Comparison of ENCODE assay signal across 8 cellular contexts in genomic region chr1:183470147-183470960, GRCh38. TPM values are rescaled to one million over a fixed set of nuclear protein-coding genes. Genes with fewer than 3 reads are reported as not detected.
DNase-seq lines count a peak whose midpoint lies in the region; ATAC-seq and TF ChIP-seq lines count a peak whose summit lies in the region.

No MANE protein-coding gene starts in this region.

- H3K4me3 ChIP-seq in BE2C (ENCODE audit: low read depth, low read length): peak overlapping the region; percentile 75
- H3K4me3 ChIP-seq in HL-60 (replicated peaks; ENCODE audit: insufficient read depth, low read length): peak overlapping the region; percentile 93

- H3K9me3 ChIP-seq in BE2C: no peaks in the 10 kb centered on the region

- peak overlapping the region; percentile 100 for H3K27ac Mint-ChIP-seq in activated CD8-positive, alpha-beta T cell treated with anti-CD3 and anti-CD28 coated beads for 36 hours

- CTCF ChIA-PET in activated CD8-positive, alpha-beta T cell treated with anti-CD3 and anti-CD28 coated beads for 36 hours (lab: Charles Lee): interaction anchor here (1.4 kb wide), 1 partner anchor 152 kb away, joined by 4 read pairs; no protein-coding TSS in a partner anchor

- no peaks in the 10 kb centered on the region for H3K9me3 Mint-ChIP-seq in activated CD8-positive, alpha-beta T cell treated with anti-CD3 and anti-CD28 coated beads for 36 hours

- H3K4me3 Mint-ChIP-seq in activated CD8-positive, alpha-beta T cell treated with anti-CD3 and anti-CD28 coated beads for 36 hours: peak overlapping the region; percentile 86

- H3K27me3 ChIP-seq in BE2C (no peaks in the 10 kb centered on the region), HL-60 (ENCODE audit: insufficient read depth, poor library complexity, severe bottlenecking) (no peaks in the 10 kb centered on the region)

- H3K36me3 Mint-ChIP-seq in activated CD8-positive, alpha-beta T cell treated with anti-CD3 and anti-CD28 coated beads for 36 hours (ENCODE audit: low read depth): peaks cover 12% of the 10 kb centered on the region

- peak; percentile 64 for TF ChIP-seq CTCF in BE2C (IDR thresholded peaks at IDR 0.05; ENCODE audit: low read depth, low read length)
- no peak for TF ChIP-seq CTCF in HL-60 (IDR thresholded peaks at IDR 0.05; ENCODE audit: insufficient read depth, low read length)
- peak; percentile 29 for TF ChIP-seq CTCF in activated CD8-positive, alpha-beta T cell treated with anti-CD3 and anti-CD28 coated beads for 36 hours (IDR thresholded peaks at IDR 0.05)

- ATAC-seq in GM19372 (IDR thresholded peaks at IDR 0.05; ENCODE audit: low read depth, unreplicated experiment): peak; percentile 30
- peak; percentile 53 for ATAC-seq in activated CD8-positive, alpha-beta T cell treated with anti-CD3 and anti-CD28 coated beads for 36 hours

- H3K4me1 ChIP-seq in BE2C: no peaks in the 10 kb centered on the region

- peaks cover 3% of the 10 kb centered on the region; the same call in 1 of the 2 replicates for H3K36me3 ChIP-seq in BE2C

- POLR2A ChIA-PET in activated CD8-positive, alpha-beta T cell treated with anti-CD3 and anti-CD28 coated beads for 36 hours (lab: Charles Lee): interaction anchor here (0.8 to 1.1 kb wide), 5 partner anchors 25 to 165 kb away, joined by 3 to 9 read pairs (median 3); partner anchors contain the start of genes ARPC5 and NCF2

- H3K27me3 Mint-ChIP-seq in activated CD8-positive, alpha-beta T cell treated with anti-CD3 and anti-CD28 coated beads for 36 hours: peaks cover 3% of the 10 kb centered on the region

- H3K4me1 Mint-ChIP-seq in activated CD8-positive, alpha-beta T cell treated with anti-CD3 and anti-CD28 coated beads for 36 hours (ENCODE audit: low read depth): peaks cover 25% of the 10 kb centered on the region

- H3K27ac ChIP-seq in HL-60 (replicated peaks): peak overlapping the region; percentile 100

- DNase-seq in BE2C: peak; percentile 93
- DNase-seq in HL-60 (ENCODE audit: low read depth in 1 of 2, low spot score in 1 of 2): peak; percentile 74 to 92
- DNase-seq in NCI-H82 treated with DMSO at 0.1 percent for 48 hours (lab: John Stamatoyannopoulos, UW; ENCODE audit: unreplicated experiment): peak; percentile 80
- peak; percentile 97 for DNase-seq in activated CD8-positive, alpha-beta T cell treated with anti-CD3 and anti-CD28 coated beads for 36 hours
- peak; percentile 77 for DNase-seq in ecto neural progenitor cell (ENCODE audit: low spot score)
- DNase-seq in lung microvascular endothelial cell (ENCODE audit: low read depth in 2 of 2): peak; percentile 82 to 90
- DNase-seq in stimulated activated CD4-positive, alpha-beta T cell treated with anti-CD3 and anti-CD28 coated beads, TNF-alpha, amount 100 ng/mL, for 48 hours (ENCODE audit: low read depth in 3 of 3): peak; percentile 77 to 92 (median 82)

- intact Hi-C loops in activated CD8-positive, alpha-beta T cell treated with anti-CD3 and anti-CD28 coated beads for 36 hours (cut with micrococcal nuclease): loop anchor here (5.0 to 10.0 kb wide), 2 partner anchors 74 to 162 kb away; no protein-coding TSS in a partner anchor

RNA-seq across cellular contexts. Expression of gene SMG7, which starts 1.9 kb away (rescaled TPM):
- polyA plus RNA-seq in BE2C (2012; ENCODE audit: insufficient read depth, insufficient read length, low read depth): 46.9 TPM
- 10 to 100 TPM; 59.2 to 59.5 TPM for total RNA-seq in activated CD8-positive, alpha-beta T cell treated with anti-CD3 and anti-CD28 coated beads for 36 hours
- 10.5 and 12.2 TPM in 2 replicates for total RNA-seq in lung microvascular endothelial cell

RNA-seq across cellular contexts. Expression of gene NMNAT2, which starts 52.2 kb away (rescaled TPM):
- polyA plus RNA-seq in BE2C (2012; ENCODE audit: insufficient read depth, insufficient read length, low read depth): 42.4 TPM
- total RNA-seq in activated CD8-positive, alpha-beta T cell treated with anti-CD3 and anti-CD28 coated beads for 36 hours: not detected
- 0.20 and 0.22 TPM in 2 replicates for total RNA-seq in lung microvascular endothelial cell

Comparison
In these comparisons a context has a peak if more than half of its experiments do, and no peak if none do; other contexts are left out.
1. Peak in every context shown above with its lines: DNase-seq, ATAC-seq, H3K4me3 ChIP-seq and H3K27ac ChIP-seq.